In genomic region chr19:43329026-43329425, GRCh38 we compare ENCODE assay signal across 6 cellular contexts. TPM values are rescaled to one million over a fixed set of nuclear protein-coding genes. Genes with fewer than 3 reads are reported as not detected.
"Had no signal": no experiment of that assay in that cellular context is flagged by ENCODE, and none has a peak within 500 bp of the region (broad histone marks: within the 10 kb centered on the region; RNA-seq: fewer than 3 reads in every experiment).

No MANE protein-coding gene starts in this region.

RNA-seq across cellular contexts. Expression of gene CD177, which starts 24.5 kb away (rescaled TPM):
- total RNA-seq: LHCN-M2, NCI-H460, OCI-LY7, Peyer's patch had no signal

RNA-seq across cellular contexts. Expression of gene PSG9, which starts 59.7 kb away (rescaled TPM):
- total RNA-seq: LHCN-M2, MCF 10A, NCI-H460, OCI-LY7, Peyer's patch, Right ventricle myocardium superior had no signal
